ENCODE assay signal across 20 cellular contexts in the genomic region with DNA sequence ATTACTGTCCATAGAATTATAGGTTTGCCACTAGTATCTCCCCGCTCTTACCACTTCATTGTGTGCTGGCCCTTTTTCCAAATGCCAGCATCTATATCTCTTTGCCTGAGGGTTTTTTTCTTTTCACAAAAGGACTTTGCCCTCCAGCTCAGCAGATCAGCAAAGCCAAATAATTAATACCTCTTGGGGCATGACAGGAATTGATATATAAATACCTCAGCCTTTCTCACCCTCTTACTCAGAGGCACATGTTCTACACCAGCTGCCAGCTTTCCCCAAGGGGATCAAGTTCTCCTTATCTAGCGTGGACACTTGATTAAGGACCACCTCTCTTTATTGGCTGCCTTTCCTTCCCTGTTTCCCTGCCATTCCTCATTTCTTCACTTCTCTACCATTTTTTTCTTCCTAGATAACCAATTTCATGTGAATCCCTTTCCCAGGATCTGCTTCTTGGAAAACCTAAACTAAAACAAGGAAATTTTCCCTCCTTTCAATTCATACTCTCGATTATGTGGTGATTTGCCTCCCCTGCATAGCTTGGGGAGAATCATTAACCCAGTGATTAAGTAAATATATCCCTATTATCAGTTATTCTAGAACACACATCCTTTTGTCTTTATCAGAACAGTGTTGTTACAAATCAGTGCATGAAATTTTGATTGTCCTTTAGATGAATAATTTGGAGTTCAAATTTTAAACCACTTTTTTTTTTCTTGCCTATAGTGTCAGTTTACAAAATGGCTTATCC. TPM values are rescaled to one million over a fixed set of nuclear protein-coding genes. Genes with fewer than 3 reads are reported as not detected.
DNase-seq lines count a peak whose midpoint lies in the region; ATAC-seq, FAIRE-seq and TF ChIP-seq lines count a peak whose summit lies in the region.
"Had no signal": no experiment of that assay in that cellular context is flagged by ENCODE, and none has a peak within 500 bp of the region (broad histone marks: within the 10 kb centered on the region; RNA-seq: fewer than 3 reads in every experiment).

No MANE protein-coding gene starts in this region.

- no peaks in the 10 kb centered on the region for H3K27me3 Mint-ChIP-seq in nephron progenitor cell (ENCODE audit: low read depth, poor library complexity)

- no peaks in the 10 kb centered on the region for H3K27me3 ChIP-seq in liver (ENCODE audit: control insufficient read depth in 4 of 4, insufficient read depth in 4 of 4, low read length in 3 of 4)
- H3K27me3 ChIP-seq in HepG2 (ENCODE audit: control insufficient read depth in 1 of 2, insufficient read depth in 2 of 2, low read length in 2 of 2) = no peaks in the 10 kb centered on the region

- H3K27ac Mint-ChIP-seq in nephron progenitor cell = no peak overlapping the region
- H3K27ac Mint-ChIP-seq: activated CD4-positive, alpha-beta memory T cell treated with anti-CD3 and anti-CD28 coated beads for 36 hours; activated T-cell treated with anti-CD3 and anti-CD28 coated beads, Interleukin-2, amount 50 U/mL, for 72 hours; stimulated activated naive B cell treated with anti-CD40 and anti-IgM and Interleukin-4, amounts not matched to agents 10 μg/mL and 1 μg/mL and 100 μg/mL, for 72 hours had no signal

- ATAC-seq in HepG2 = no peak
- peak; percentile 22 for ATAC-seq in left colon
- no peak for ATAC-seq in GM21423 (IDR thresholded peaks at IDR 0.05; ENCODE audit: unreplicated experiment)
- no peak for ATAC-seq in GM21381 (IDR thresholded peaks at IDR 0.05; ENCODE audit: unreplicated experiment)
- ATAC-seq: activated T-cell treated with anti-CD3 and anti-CD28 coated beads, Interleukin-2, amount 50 U/mL, for 72 hours; HCT116; SK-N-SH treated with all-trans-retinoic acid at 6 μM for 48 hours; stimulated activated naive B cell treated with anti-CD40 and anti-IgM and Interleukin-4, amounts not matched to agents 10 μg/mL and 1 μg/mL and 100 μg/mL, for 72 hours had no signal

- BruUV-seq in HepG2 (replicated peaks; lab: Mats Ljungman, UMichigan) = no TSS peak

- H3K4me1 ChIP-seq in liver (ENCODE audit: control insufficient read depth in 4 of 4, insufficient read depth in 4 of 4, low read length in 3 of 4) (peaks cover 0 to 9% (median 8%) of the 10 kb centered on the region in 4 donors), HepG2 (ENCODE audit: insufficient read depth, low read length) (no peaks in the 10 kb centered on the region)

- TF ChIP-seq CTCF in liver (IDR thresholded peaks at IDR 0.05; ENCODE audit: low read depth, low read length, missing input control) = no peak
- no peak for TF ChIP-seq CTCF in HepG2 (CRISPR knock-in tag; IDR thresholded peaks at IDR 0.05)
- no peak for TF ChIP-seq CTCF in nephron progenitor cell (IDR thresholded peaks at IDR 0.05)

- TF ChIP-seq EP300 in HepG2 (IDR thresholded peaks at IDR 0.05; ENCODE audit: low read depth in 2 of 2, low read length in 2 of 2) = no peak
- no peak for TF ChIP-seq EP300 in HepG2 (CRISPR knock-in tag; IDR thresholded peaks at IDR 0.05; ENCODE audit: borderline replicate concordance)

- H3K36me3 Mint-ChIP-seq in nephron progenitor cell (ENCODE audit: low read depth) = no peaks in the 10 kb centered on the region
- H3K36me3 Mint-ChIP-seq: activated CD4-positive, alpha-beta memory T cell treated with anti-CD3 and anti-CD28 coated beads for 36 hours; stimulated activated naive B cell treated with anti-CD40 and anti-IgM and Interleukin-4, amounts not matched to agents 10 μg/mL and 1 μg/mL and 100 μg/mL, for 72 hours had no signal

- H3K4me2 ChIP-seq in HepG2 (ENCODE audit: low read depth, low read length) = no peak overlapping the region

- no peak overlapping the region for H2AFZ ChIP-seq in HepG2 (ENCODE audit: low read length)

- no peaks in the 10 kb centered on the region for H3K9me3 ChIP-seq in liver (ENCODE audit: control insufficient read depth in 4 of 4, low read length in 3 of 4)
- H3K9me3 ChIP-seq in HepG2 (ENCODE audit: low read length) = no peaks in the 10 kb centered on the region

- no peak for TF ChIP-seq POLR2A in HepG2 (IDR thresholded peaks at IDR 0.05; ENCODE audit: insufficient read depth in 1 of 2, low read depth in 2 of 2, low read length in 2 of 2)

- H3K4me3 ChIP-seq in liver (ENCODE audit: low read depth in 1 of 3, low read length in 3 of 3) (no peak overlapping the region), HepG2 (replicated peaks in 1 of 3; ENCODE audit: insufficient read depth in 1 of 3, low read depth in 2 of 3, low read length in 3 of 3) (no peak overlapping the region)
- H3K4me3 ChIP-seq: skin epidermis had no signal

- FAIRE-seq in HepG2 (lab: Jason Lieb, UNC) = no peak

- TF ChIP-seq RAD21 in liver (IDR thresholded peaks at IDR 0.05) (no peak), HepG2 (CRISPR knock-in tag; IDR thresholded peaks at IDR 0.05) (no peak)

- WGBS in liver = 59% methylated on average over 3 of the region's 3 CpGs
- 19% methylated on average over 3 of the region's 3 CpGs for WGBS in HepG2 (ENCODE audit: low lambda C conversion rate)

- H3K9me3 Mint-ChIP-seq in nephron progenitor cell = no peaks in the 10 kb centered on the region
- H3K9me3 Mint-ChIP-seq: activated CD4-positive, alpha-beta memory T cell treated with anti-CD3 and anti-CD28 coated beads for 36 hours; activated T-cell treated with anti-CD3 and anti-CD28 coated beads, Interleukin-2, amount 50 U/mL, for 72 hours; stimulated activated naive B cell treated with anti-CD40 and anti-IgM and Interleukin-4, amounts not matched to agents 10 μg/mL and 1 μg/mL and 100 μg/mL, for 72 hours had no signal

- no peaks in the 10 kb centered on the region for H3K79me2 ChIP-seq in HepG2 (ENCODE audit: insufficient read depth, low read length)

- DNase-seq in HepG2 (ENCODE audit: low spot score) (no peak), amniotic epithelial cell (ENCODE audit: low read depth) (peak; percentile 42), left colon (no peak), NAMALWA (ENCODE audit: low spot score) (no peak), nephron progenitor cell (no peak)
- DNase-seq: activated CD4-positive, alpha-beta memory T cell treated with anti-CD3 and anti-CD28 coated beads for 36 hours; activated T-cell treated with anti-CD3 and anti-CD28 coated beads, Interleukin-2, amount 50 U/mL, for 72 hours; caudate nucleus; effector CD8-positive, alpha-beta T cell; mammary epithelial cell; NCI-H1092 treated with DMSO at 0.1 percent for 48 hours; NCI-H510A; occipital lobe; stimulated activated naive B cell treated with anti-CD40 and anti-IgM and Interleukin-4, amounts not matched to agents 10 μg/mL and 1 μg/mL and 100 μg/mL, for 72 hours had no signal

- H3K27ac ChIP-seq in liver (ENCODE audit: low read depth in 1 of 2, low read length in 2 of 2) = peak overlapping the region in 1 of 2 donors; percentile 28
- H3K27ac ChIP-seq in HepG2 (ENCODE audit: extremely low read length, insufficient read depth, low read length) = no peak overlapping the region
- H3K27ac ChIP-seq: skin epidermis had no signal

- no peak overlapping the region for H3K4me3 Mint-ChIP-seq in nephron progenitor cell
- H3K4me3 Mint-ChIP-seq: activated CD4-positive, alpha-beta memory T cell treated with anti-CD3 and anti-CD28 coated beads for 36 hours; activated T-cell treated with anti-CD3 and anti-CD28 coated beads, Interleukin-2, amount 50 U/mL, for 72 hours; stimulated activated naive B cell treated with anti-CD40 and anti-IgM and Interleukin-4, amounts not matched to agents 10 μg/mL and 1 μg/mL and 100 μg/mL, for 72 hours had no signal

- in situ Hi-C loops in HepG2 (cut with HindIII; ENCODE audit: extremely low pct_ligation_motif_present, low pct_unique_long_range_greater_than_20kb) = no loop called here

- POLR2A ChIA-PET in HepG2 (lab: Yijun Ruan, JAX) = no interaction called here

- peaks cover 8% of the 10 kb centered on the region for H3K4me1 Mint-ChIP-seq in nephron progenitor cell
- H3K4me1 Mint-ChIP-seq: stimulated activated naive B cell treated with anti-CD40 and anti-IgM and Interleukin-4, amounts not matched to agents 10 μg/mL and 1 μg/mL and 100 μg/mL, for 72 hours had no signal

- H3K36me3 ChIP-seq in liver (ENCODE audit: control insufficient read depth in 4 of 4, insufficient read depth in 3 of 4, low read depth in 1 of 4, low read length in 3 of 4) (no peaks in the 10 kb centered on the region), HepG2 (replicated peaks in 1 of 2; ENCODE audit: control insufficient read depth in 1 of 2, insufficient read depth in 2 of 2, low read length in 2 of 2) (no peaks in the 10 kb centered on the region)

- CTCF ChIA-PET in HepG2 (lab: Yijun Ruan, JAX; ENCODE audit: low intra/inter-chr PET ratio, low total read pairs) = no interaction called here

- H3K9ac ChIP-seq in liver (ENCODE audit: low read depth in 1 of 2, low read length in 2 of 2) (no peak overlapping the region), HepG2 (ENCODE audit: insufficient read depth, low read depth, low read length) (no peak overlapping the region)

- H4K20me1 ChIP-seq in HepG2 (ENCODE audit: insufficient read depth, low read length) = no peaks in the 10 kb centered on the region

- intact Hi-C loops in HepG2 (cut with micrococcal nuclease; ENCODE audit: unreplicated experiment) = no loop called here
- intact Hi-C loops in left colon (cut with DNase I, micrococcal nuclease) = no loop called here

RNA-seq across cellular contexts. Expression of a gene that starts 6.9 kb away (rescaled TPM):
- total RNA-seq in liver (10 to 100 TPM; 10.8 to 19.0 TPM), HepG2 (2016; rRNA removed; fragmentation: Illumina TruSeq; extraction: Trizol) (5.4 and 6.3 TPM in 2 replicates), left colon (10 to 100 TPM; 20.3 to 25.3 TPM)
- polyA plus RNA-seq in liver (10 to 100 TPM in 1 of 2 donors, 1 to 10 TPM in 1; 8.6 to 15.7 TPM), HepG2 (2011; rRNA removed) (2.3 and 2.4 TPM in 2 replicates)
- total RNA-seq in HepG2 (2016; cell fraction: cytosol; rRNA removed; fragmentation: Illumina TruSeq; extraction: Trizol; ENCODE audit: low read depth) = 0.40 and 0.44 TPM in 2 replicates
- 4.6 and 6.1 TPM in 2 replicates for total RNA-seq in HepG2 (2016; cell fraction: insoluble cytoplasmic fraction; rRNA removed; fragmentation: Illumina TruSeq; extraction: Trizol)
- 0.62 and 1.2 TPM in 2 replicates for total RNA-seq in HepG2 (2016; cell fraction: membrane; rRNA removed; fragmentation: Illumina TruSeq; extraction: Trizol)
- 5.1 and 5.8 TPM in 2 replicates for total RNA-seq in HepG2 (2016; cell fraction: nucleus; rRNA removed; fragmentation: Illumina TruSeq; extraction: Trizol)
- 0.43 and 1.1 TPM in 2 replicates for polyA plus RNA-seq in HepG2 (2011; cell fraction: cytosol; rRNA removed)
- polyA plus RNA-seq in HepG2 (2011; cell fraction: nucleus; rRNA removed) = 2.7 and 3.7 TPM in 2 replicates
- 2.0 and 2.5 TPM in 2 replicates for polyA plus RNA-seq in HepG2 (2012)
- 0.16 and 0.23 TPM in 2 replicates for polyA plus RNA-seq in HepG2 (2016; cell fraction: cytosol; fragmentation: Illumina TruSeq; extraction: Trizol; ENCODE audit: low read depth)
- polyA plus RNA-seq in HepG2 (2016; cell fraction: insoluble cytoplasmic fraction; fragmentation: Illumina TruSeq; extraction: Trizol; ENCODE audit: low read depth) = 4.1 and 4.4 TPM in 2 replicates
- 0.43 and 0.55 TPM in 2 replicates for polyA plus RNA-seq in HepG2 (2016; cell fraction: membrane; fragmentation: Illumina TruSeq; extraction: Trizol; ENCODE audit: low read depth)
- 6.8 and 8.7 TPM in 2 replicates for polyA plus RNA-seq in HepG2 (2016; cell fraction: nucleus; fragmentation: Illumina TruSeq; extraction: Trizol; ENCODE audit: insufficient read depth, low read depth)
- polyA minus RNA-seq in HepG2 (2011; rRNA and poly(A)+ RNA removed; ENCODE audit: low replicate concordance) = 0.16 and 2.0 TPM in 2 replicates
- polyA minus RNA-seq in HepG2 (2011; cell fraction: cytosol; rRNA and poly(A)+ RNA removed) = 0.88 and 1.3 TPM in 2 replicates
- polyA minus RNA-seq in HepG2 (2011; cell fraction: nucleus; rRNA and poly(A)+ RNA removed) = 5.2 and 6.8 TPM in 2 replicates
